1 cellular context compared by ENCODE assay signal in the genomic region with DNA sequence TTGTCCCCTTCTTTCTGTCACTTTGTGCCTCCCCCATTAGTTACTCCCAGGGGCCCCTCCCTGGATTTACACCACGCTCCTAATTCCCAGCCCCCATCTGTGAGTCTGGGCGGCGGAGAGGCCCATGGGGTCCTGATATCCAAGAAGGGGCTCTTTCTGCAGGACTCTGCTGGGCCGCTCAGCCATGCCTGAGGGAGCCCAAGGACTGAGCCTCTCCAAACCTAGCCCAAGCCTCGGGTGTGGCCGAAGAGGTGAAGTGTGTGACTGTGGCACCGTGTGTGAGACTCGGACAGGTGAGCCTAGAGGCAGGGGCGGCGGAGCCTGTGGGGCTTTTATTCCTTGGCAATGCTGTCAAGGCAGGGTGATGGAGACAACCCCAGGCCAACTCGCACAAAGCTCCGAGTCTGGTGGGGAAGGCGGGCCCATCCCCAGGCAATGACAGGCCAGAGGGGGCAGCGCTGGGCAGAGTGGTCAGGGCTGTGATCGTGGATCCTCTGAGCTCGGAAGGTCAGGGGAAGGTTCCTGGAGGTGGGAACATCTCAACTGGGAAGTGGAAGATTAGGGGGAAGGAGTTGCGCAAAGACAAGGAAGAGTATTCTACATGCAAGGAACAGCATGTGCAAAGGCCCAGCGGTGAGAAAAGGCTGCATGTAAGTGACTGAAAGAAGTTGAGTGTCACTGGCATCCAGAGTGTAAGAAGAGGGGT.
TF ChIP-seq lines count a peak whose summit lies in the region.

No MANE protein-coding gene starts in this region.

TF ChIP-seq in K562, 482 proteins besides CTCF, POLR2A, EP300 and RAD21 (continued from another document):
- TF ChIP-seq, protein P1, sequence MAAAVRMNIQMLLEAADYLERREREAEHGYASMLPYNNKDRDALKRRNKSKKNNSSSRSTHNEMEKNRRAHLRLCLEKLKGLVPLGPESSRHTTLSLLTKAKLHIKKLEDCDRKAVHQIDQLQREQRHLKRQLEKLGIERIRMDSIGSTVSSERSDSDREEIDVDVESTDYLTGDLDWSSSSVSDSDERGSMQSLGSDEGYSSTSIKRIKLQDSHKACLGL (CRISPR knock-in tag; IDR thresholded peaks at IDR 0.05; ENCODE audit: borderline replicate concordance, poor library complexity, severe bottlenecking) = no peak
- TF ChIP-seq ZNF12 (CRISPR knock-in tag; IDR thresholded peaks at IDR 0.05) = no peak
- no peak for TF ChIP-seq NFIX (CRISPR knock-in tag; IDR thresholded peaks at IDR 0.05; ENCODE audit: low read depth)
- no peak for TF ChIP-seq ELF1 (tag; IDR thresholded peaks at IDR 0.05)
- TF ChIP-seq PHF21A (IDR thresholded peaks at IDR 0.05; ENCODE audit: borderline replicate concordance, low read depth) = no peak
- no peak for TF ChIP-seq FOXK2 (conservative IDR thresholded peaks at IDR 0.05 in 1 of 2, IDR thresholded peaks at IDR 0.05 in 1 of 2; ENCODE audit: low read depth in 2 of 2)
- TF ChIP-seq ASH1L (IDR thresholded peaks at IDR 0.05; ENCODE audit: borderline replicate concordance, low read depth, partially characterized antibody) = no peak
- TF ChIP-seq RBM17 (IDR thresholded peaks at IDR 0.05; ENCODE audit: borderline replicate concordance, low read depth, low read length) = no peak
- TF ChIP-seq, protein P2, sequence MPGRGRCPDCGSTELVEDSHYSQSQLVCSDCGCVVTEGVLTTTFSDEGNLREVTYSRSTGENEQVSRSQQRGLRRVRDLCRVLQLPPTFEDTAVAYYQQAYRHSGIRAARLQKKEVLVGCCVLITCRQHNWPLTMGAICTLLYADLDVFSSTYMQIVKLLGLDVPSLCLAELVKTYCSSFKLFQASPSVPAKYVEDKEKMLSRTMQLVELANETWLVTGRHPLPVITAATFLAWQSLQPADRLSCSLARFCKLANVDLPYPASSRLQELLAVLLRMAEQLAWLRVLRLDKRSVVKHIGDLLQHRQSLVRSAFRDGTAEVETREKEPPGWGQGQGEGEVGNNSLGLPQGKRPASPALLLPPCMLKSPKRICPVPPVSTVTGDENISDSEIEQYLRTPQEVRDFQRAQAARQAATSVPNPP (IDR thresholded peaks at IDR 0.05; ENCODE audit: borderline replicate concordance, insufficient read depth, insufficient read length) = no peak
- TF ChIP-seq, protein P3, sequence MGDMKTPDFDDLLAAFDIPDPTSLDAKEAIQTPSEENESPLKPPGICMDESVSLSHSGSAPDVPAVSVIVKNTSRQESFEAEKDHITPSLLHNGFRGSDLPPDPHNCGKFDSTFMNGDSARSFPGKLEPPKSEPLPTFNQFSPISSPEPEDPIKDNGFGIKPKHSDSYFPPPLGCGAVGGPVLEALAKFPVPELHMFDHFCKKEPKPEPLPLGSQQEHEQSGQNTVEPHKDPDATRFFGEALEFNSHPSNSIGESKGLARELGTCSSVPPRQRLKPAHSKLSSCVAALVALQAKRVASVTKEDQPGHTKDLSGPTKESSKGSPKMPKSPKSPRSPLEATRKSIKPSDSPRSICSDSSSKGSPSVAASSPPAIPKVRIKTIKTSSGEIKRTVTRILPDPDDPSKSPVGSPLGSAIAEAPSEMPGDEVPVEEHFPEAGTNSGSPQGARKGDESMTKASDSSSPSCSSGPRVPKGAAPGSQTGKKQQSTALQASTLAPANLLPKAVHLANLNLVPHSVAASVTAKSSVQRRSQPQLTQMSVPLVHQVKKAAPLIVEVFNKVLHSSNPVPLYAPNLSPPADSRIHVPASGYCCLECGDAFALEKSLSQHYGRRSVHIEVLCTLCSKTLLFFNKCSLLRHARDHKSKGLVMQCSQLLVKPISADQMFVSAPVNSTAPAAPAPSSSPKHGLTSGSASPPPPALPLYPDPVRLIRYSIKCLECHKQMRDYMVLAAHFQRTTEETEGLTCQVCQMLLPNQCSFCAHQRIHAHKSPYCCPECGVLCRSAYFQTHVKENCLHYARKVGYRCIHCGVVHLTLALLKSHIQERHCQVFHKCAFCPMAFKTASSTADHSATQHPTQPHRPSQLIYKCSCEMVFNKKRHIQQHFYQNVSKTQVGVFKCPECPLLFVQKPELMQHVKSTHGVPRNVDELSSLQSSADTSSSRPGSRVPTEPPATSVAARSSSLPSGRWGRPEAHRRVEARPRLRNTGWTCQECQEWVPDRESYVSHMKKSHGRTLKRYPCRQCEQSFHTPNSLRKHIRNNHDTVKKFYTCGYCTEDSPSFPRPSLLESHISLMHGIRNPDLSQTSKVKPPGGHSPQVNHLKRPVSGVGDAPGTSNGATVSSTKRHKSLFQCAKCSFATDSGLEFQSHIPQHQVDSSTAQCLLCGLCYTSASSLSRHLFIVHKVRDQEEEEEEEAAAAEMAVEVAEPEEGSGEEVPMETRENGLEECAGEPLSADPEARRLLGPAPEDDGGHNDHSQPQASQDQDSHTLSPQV (IDR thresholded peaks at IDR 0.05) = no peak
- no peak for TF ChIP-seq BCL6 (CRISPR knock-in tag; IDR thresholded peaks at IDR 0.05)
- TF ChIP-seq OTX1 (CRISPR knock-in tag; IDR thresholded peaks at IDR 0.05) = no peak
- TF ChIP-seq BACH1 (tag; IDR thresholded peaks at IDR 0.05) = no peak
- TF ChIP-seq, protein P4, sequence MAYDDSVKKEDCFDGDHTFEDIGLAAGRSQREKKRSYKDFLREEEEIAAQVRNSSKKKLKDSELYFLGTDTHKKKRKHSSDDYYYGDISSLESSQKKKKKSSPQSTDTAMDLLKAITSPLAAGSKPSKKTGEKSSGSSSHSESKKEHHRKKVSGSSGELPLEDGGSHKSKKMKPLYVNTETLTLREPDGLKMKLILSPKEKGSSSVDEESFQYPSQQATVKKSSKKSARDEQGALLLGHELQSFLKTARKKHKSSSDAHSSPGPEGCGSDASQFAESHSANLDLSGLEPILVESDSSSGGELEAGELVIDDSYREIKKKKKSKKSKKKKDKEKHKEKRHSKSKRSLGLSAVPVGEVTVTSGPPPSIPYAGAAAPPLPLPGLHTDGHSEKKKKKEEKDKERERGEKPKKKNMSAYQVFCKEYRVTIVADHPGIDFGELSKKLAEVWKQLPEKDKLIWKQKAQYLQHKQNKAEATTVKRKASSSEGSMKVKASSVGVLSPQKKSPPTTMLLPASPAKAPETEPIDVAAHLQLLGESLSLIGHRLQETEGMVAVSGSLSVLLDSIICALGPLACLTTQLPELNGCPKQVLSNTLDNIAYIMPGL (CRISPR knock-in tag; IDR thresholded peaks at IDR 0.05) = no peak
- TF ChIP-seq MTA2 (IDR thresholded peaks at IDR 0.05; ENCODE audit: low read depth) = no peak
- TF ChIP-seq IRF2 (CRISPR knock-in tag; IDR thresholded peaks at IDR 0.05) = no peak
- no peak for TF ChIP-seq ARNT (IDR thresholded peaks at IDR 0.05)
